8 cellular contexts compared by ENCODE assay signal in the genomic region with DNA sequence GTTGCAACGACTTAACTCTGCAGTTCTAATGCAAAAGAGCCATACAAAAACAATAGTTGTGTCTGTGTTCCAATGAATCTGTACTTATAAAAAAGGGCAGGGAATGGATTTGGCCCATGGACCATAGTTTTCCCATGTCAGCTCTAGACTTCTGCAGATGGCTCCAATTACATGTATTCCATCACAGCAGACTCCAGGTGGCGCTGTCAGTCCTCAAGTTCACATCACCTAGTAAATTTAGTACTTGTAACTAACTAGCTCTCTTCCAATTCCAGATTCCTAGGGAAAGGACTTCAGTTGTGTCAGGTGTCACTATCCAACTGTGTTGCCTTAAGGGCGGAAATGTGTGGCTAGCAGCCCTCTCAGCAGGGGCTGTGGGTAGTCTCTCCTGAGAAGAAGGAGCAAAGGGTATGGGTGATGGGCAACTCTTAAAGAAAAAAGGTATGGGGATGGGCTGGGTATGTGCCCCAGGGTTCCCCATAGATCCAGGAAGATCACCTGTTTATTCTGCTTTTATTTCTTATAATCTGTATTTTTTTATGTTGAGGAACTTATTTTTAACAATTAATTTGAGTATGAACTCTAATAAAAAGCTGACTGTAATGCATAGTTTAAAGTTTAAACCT. TPM values are rescaled to one million over a fixed set of nuclear protein-coding genes. Genes with fewer than 3 reads are reported as not detected.
DNase-seq lines count a peak whose midpoint lies in the region; ATAC-seq and TF ChIP-seq lines count a peak whose summit lies in the region.

No MANE protein-coding gene starts in this region.

- H4K8ac ChIP-seq in mesendoderm (ENCODE audit: low read depth, low read length) = no peak overlapping the region

- no peak overlapping the region for H2BK15ac ChIP-seq in mesendoderm (replicated peaks; ENCODE audit: low read depth)

- POLR2A ChIA-PET in A673 (lab: Charles Lee; ENCODE audit: low non-redundant PET) = no interaction called here

- H3K79me2 ChIP-seq in mesendoderm (ENCODE audit: control insufficient read depth, insufficient read depth, low read length) = no peaks in the 10 kb centered on the region

- no peaks in the 10 kb centered on the region for H3K36me3 ChIP-seq in A673 (ENCODE audit: insufficient read depth, low read length, poor library complexity, severe bottlenecking)
- no peaks in the 10 kb centered on the region for H3K36me3 ChIP-seq in mesendoderm (ENCODE audit: control insufficient read depth, insufficient read depth, low read length)

- no peak overlapping the region for H3K23ac ChIP-seq in mesendoderm (ENCODE audit: low read length)

- H3K27me3 ChIP-seq in A673 (replicated peaks; ENCODE audit: insufficient read depth, low read depth, low read length, poor library complexity) (no peaks in the 10 kb centered on the region), mesendoderm (ENCODE audit: insufficient read depth, low read length, poor library complexity) (no peaks in the 10 kb centered on the region)

- no peak overlapping the region for H3K56ac ChIP-seq in mesendoderm (ENCODE audit: low read length)

- H2BK5ac ChIP-seq in mesendoderm (ENCODE audit: low read length) = no peak overlapping the region

- no peak overlapping the region for H3K9ac ChIP-seq in mesendoderm (ENCODE audit: low read length)

- H3K4me1 ChIP-seq in A673 (ENCODE audit: insufficient read depth, low read length, poor library complexity, severe bottlenecking) (no peaks in the 10 kb centered on the region), mesendoderm (ENCODE audit: control insufficient read depth, low read depth, low read length) (no peaks in the 10 kb centered on the region)

- BruUV-seq in A673 (replicated peaks; lab: Mats Ljungman, UMichigan) = no TSS peak

- H4K5ac ChIP-seq in mesendoderm (ENCODE audit: low read length) = no peak overlapping the region

- no CpG with 5 or more reads among the region's 3 CpGs for WGBS in mesendoderm (ENCODE audit: extremely low coverage, insufficient coverage, low lambda C conversion rate)

- peak; percentile 89 for TF ChIP-seq CTCF in A673 (conservative IDR thresholded peaks at IDR 0.05; ENCODE audit: low read depth, low read length)

- no peak overlapping the region for H3K18ac ChIP-seq in mesendoderm (ENCODE audit: low read length)

- intact Hi-C loops in A673 (cut with micrococcal nuclease; ENCODE audit: unreplicated experiment) = loop anchor here (5.0 to 10.0 kb wide), 2 partner anchors 363 to 550 kb away; no protein-coding TSS in a partner anchor

- no peaks in the 10 kb centered on the region for H3K9me3 ChIP-seq in A673 (ENCODE audit: low read depth, low read length, poor library complexity, severe bottlenecking)

- H2AK5ac ChIP-seq in mesendoderm (ENCODE audit: low read length) = no peak overlapping the region

- H3K27ac ChIP-seq in A673 (ENCODE audit: low read depth, low read length, poor library complexity, severe bottlenecking) (no peak overlapping the region), mesendoderm (ENCODE audit: low read depth, low read length) (no peak overlapping the region)

- DNase-seq in A673 (ENCODE audit: low spot score) (peak; percentile 76), GM19238 (ENCODE audit: insufficient read length, low spot score) (peak; percentile 10), NCI-H460 (ENCODE audit: extremely low read depth, low read depth) (peak; percentile 52), mesendoderm (peak; percentile 85)
- DNase-seq in activated CD4-positive, alpha-beta T cell treated with anti-CD3 and anti-CD28 coated beads, Interleukin-2, amount 50 U/mL, for 48 hours = peak; percentile 74 to 80
- peak; percentile 52 for DNase-seq in effector CD4-positive, alpha-beta T cell
- DNase-seq in stimulated activated CD8-positive, alpha-beta memory T cell treated with anti-CD3 and anti-CD28 coated beads, Interleukin-2, amount 100 ng/mL, for 1 hour (ENCODE audit: low read depth in 2 of 2) = peak; percentile 33 to 57

- no peak overlapping the region for H3K4me2 ChIP-seq in mesendoderm (ENCODE audit: low read length)

- no peak for ATAC-seq in HG02642 (IDR thresholded peaks at IDR 0.05; ENCODE audit: poor library complexity, unreplicated experiment)

- H3K79me1 ChIP-seq in mesendoderm (ENCODE audit: low read length) = no peaks in the 10 kb centered on the region

- H2BK120ac ChIP-seq in mesendoderm (ENCODE audit: low read depth, low read length) = no peak overlapping the region

- CTCF ChIA-PET in A673 (lab: Charles Lee) = interaction anchor here (0.5 to 1.2 kb wide), 13 partner anchors 15 to 975 kb away, joined by 3 to 13 read pairs (median 4); no protein-coding TSS in a partner anchor

- H3K4me3 ChIP-seq in A673 (ENCODE audit: low read depth, low read length, poor library complexity, severe bottlenecking) (no peak overlapping the region), mesendoderm (ENCODE audit: low read length) (no peak overlapping the region)

- H3K4ac ChIP-seq in mesendoderm (ENCODE audit: low read depth, low read length) = no peak overlapping the region

RNA-seq across cellular contexts. Expression of gene BBS4, which starts 36.2 kb away (rescaled TPM):
- total RNA-seq in A673 (2021) = 22.9 and 27.8 TPM in 2 replicates
- 23.7 and 24.8 TPM in 2 replicates for total RNA-seq in NCI-H460 (2014; rRNA removed; shearing (Covaris generic))
- 33.3 and 54.7 TPM in 2 replicates for polyA plus RNA-seq in NCI-H460 (2014; cell fraction: nucleus; rRNA removed)
- 18.6 TPM for polyA plus RNA-seq in mesendoderm (2013, experiment 1 of 2)
- 18.6 TPM for polyA plus RNA-seq in mesendoderm (2013, experiment 2 of 2)

RNA-seq across cellular contexts. Expression of gene HIGD2B, which starts 36.2 kb away (rescaled TPM):
- total RNA-seq in A673 (2021) = not detected in 2 replicates
- total RNA-seq in NCI-H460 (2014; rRNA removed; shearing (Covaris generic)) = not detected in 2 replicates
- polyA plus RNA-seq in NCI-H460 (2014; cell fraction: nucleus; rRNA removed) = not detected in 2 replicates
- polyA plus RNA-seq in mesendoderm (2013, experiment 1 of 2) = not detected
- not detected for polyA plus RNA-seq in mesendoderm (2013, experiment 2 of 2)

Comparison
In these comparisons a context has a peak if more than half of its experiments do, and no peak if none do; other contexts are left out.
1. DNase-seq: peak in every context shown above with its lines; median percentile 85 in mesendoderm; 77 in activated CD4-positive, alpha-beta T cell treated with anti-CD3 and anti-CD28 coated beads, Interleukin-2, amount 50 U/mL, for 48 hours; 76 in A673; 52 in NCI-H460; 52 in effector CD4-positive, alpha-beta T cell; 45 in stimulated activated CD8-positive, alpha-beta memory T cell treated with anti-CD3 and anti-CD28 coated beads, Interleukin-2, amount 100 ng/mL, for 1 hour; 10 in GM19238.